8 cellular contexts compared by ENCODE assay signal in genomic region chr15:82365692-82366323, GRCh38. TPM values are rescaled to one million over a fixed set of nuclear protein-coding genes. Genes with fewer than 3 reads are reported as not detected.
A peak's percentile ranks its signal among the peaks of the same experiment; 100 is the strongest.
DNase-seq lines count a peak whose midpoint lies in the region; ATAC-seq, FAIRE-seq and TF ChIP-seq lines count a peak whose summit lies in the region.
"Not testable (repeated sequence)": the region's sequence is repeated elsewhere in the genome, so short reads cannot be mapped to it uniquely, and the experiment has no call there.

No MANE protein-coding gene starts in this region.

- H3K4me3 ChIP-seq in A549; MG63; choroid plexus epithelial cell (ENCODE audit: low read depth, low read length): not testable (repeated sequence)

- POLR2A ChIA-PET in A549 (lab: Yijun Ruan, JAX) = not testable (repeated sequence)

- WGBS in A549 (ENCODE audit: missing lambda C conversion rate) = 8% methylated on average over 3 of the region's 6 CpGs

- not testable (repeated sequence) for H3K4me2 ChIP-seq in A549

- FAIRE-seq in A549 (lab: Jason Lieb, UNC) = not testable (repeated sequence)

- not testable (repeated sequence) for TF ChIP-seq EP300 in A549 (IDR thresholded peaks at IDR 0.05)

- H3K4me1 ChIP-seq in A549 = not testable (repeated sequence)

- peak; percentile 95 to 100 for ATAC-seq in A549
- ATAC-seq in GM18907 (IDR thresholded peaks at IDR 0.05; ENCODE audit: unreplicated experiment) = peak; percentile 91
- ATAC-seq in HG02610 (IDR thresholded peaks at IDR 0.05; ENCODE audit: unreplicated experiment) = peak; percentile 84
- peak; percentile 99 for ATAC-seq in left lobe of liver

- not testable (repeated sequence) for H3K36me3 ChIP-seq in MG63

- not testable (repeated sequence) for TF ChIP-seq POLR2A in A549 (IDR thresholded peaks at IDR 0.05; ENCODE audit: low read length)

- not testable (repeated sequence) for H3K9me3 ChIP-seq in A549, MG63

- DNase-seq in A549 (ENCODE audit: low read depth in 1 of 2, low spot score in 1 of 2); choroid plexus epithelial cell (ENCODE audit: low read depth): not testable (repeated sequence)
- peak; percentile 27 for DNase-seq in MG63
- DNase-seq in activated CD8-positive, alpha-beta memory T cell treated with anti-CD3 and anti-CD28 coated beads, Interleukin-2, amount 50 U/mL, for 1 hour (ENCODE audit: extremely low read depth) = peak; percentile 20
- DNase-seq in left lobe of liver (ENCODE audit: low spot score) = peak; percentile 45
- peak; percentile 16 for DNase-seq in stimulated activated CD4-positive, alpha-beta T cell treated with anti-CD3 and anti-CD28 coated beads, Interleukin-1b, Interleukin-23, amount 100 ng/mL, for 48 hours

- TF ChIP-seq CTCF in A549 (IDR thresholded peaks at IDR 0.05) = peak; percentile 32
- peak; percentile 28 for TF ChIP-seq CTCF in choroid plexus epithelial cell (conservative IDR thresholded peaks at IDR 0.05; ENCODE audit: low read depth, low read length)

- not testable (repeated sequence) for H3K27me3 ChIP-seq in MG63

- peak; percentile 19 to 52; a peak in 2 of 5 replicates for TF ChIP-seq RAD21 in A549 (conservative IDR thresholded peaks at IDR 0.05 in 1 of 2, IDR thresholded peaks at IDR 0.05 in 1 of 2)

- CTCF ChIA-PET in A549 (lab: Yijun Ruan, JAX) = not testable (repeated sequence)

- H3K27ac ChIP-seq in A549 = not testable (repeated sequence)

TF ChIP-seq in A549, 52 proteins besides CTCF, POLR2A, EP300 and RAD21:
- 0 out of 3 replicates have a peak, but pooled peaks have one; percentile 16 for TF ChIP-seq SMC3 (IDR thresholded peaks at IDR 0.05)

RNA-seq across cellular contexts. Expression of gene GOLGA6L10, which starts 16.5 kb away (rescaled TPM):
- polyA plus RNA-seq in A549 (2011; rRNA removed) = 0.74 and 0.84 TPM in 2 replicates
- 0.41 and 0.93 TPM in 2 replicates for polyA plus RNA-seq in A549 (2012; cell fraction: cytosol; rRNA removed)
- 2.0 and 2.2 TPM in 2 replicates for polyA plus RNA-seq in A549 (2012; cell fraction: nucleus; rRNA removed)
- 0.62 to 1.1 TPM (median 0.98 TPM) in 3 replicates for polyA plus RNA-seq in A549 (2017; fragmentation: RNase III; extraction: RNeasy Plus Mini Kit Qiagen cat#74134 plus additional on column Dnase treatment)
- polyA minus RNA-seq in A549 (2011; rRNA and poly(A)+ RNA removed) = 0.24 TPM in 1 of 2 replicates, not detected in the other
- not detected in 2 replicates for total RNA-seq in MG63 (2014; rRNA removed; shearing (Covaris generic); ENCODE audit: low replicate concordance)
- 0.48 TPM for total RNA-seq in left lobe of liver
